In the genomic region with DNA sequence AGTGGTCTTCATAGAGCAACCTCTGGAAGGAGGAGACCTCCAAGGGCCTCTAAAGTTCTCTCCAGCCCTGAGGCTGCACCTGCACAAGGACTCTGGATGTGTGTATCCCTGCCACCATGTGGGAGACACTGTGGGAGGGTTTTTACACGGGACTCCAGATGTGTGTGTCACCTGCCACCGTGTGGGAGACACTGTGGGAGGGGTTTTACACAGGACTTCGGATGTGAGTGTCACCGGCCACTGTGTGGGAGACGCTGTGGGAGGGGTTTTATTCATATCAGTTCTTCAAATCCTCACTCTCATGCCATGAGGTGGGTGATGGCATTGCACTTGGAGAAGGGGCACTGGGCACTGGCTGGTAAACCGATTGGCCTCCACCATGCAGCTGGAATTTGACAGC, we compare ENCODE assay signal across 35 cellular contexts.
DNase-seq lines count a peak whose midpoint lies in the region; ATAC-seq, FAIRE-seq and TF ChIP-seq lines count a peak whose summit lies in the region.
"Had no signal": no experiment of that assay in that cellular context is flagged by ENCODE, and none has a peak within 500 bp of the region (broad histone marks: within the 10 kb centered on the region; RNA-seq: fewer than 3 reads in every experiment).

No MANE protein-coding gene starts in this region.

- no peak for FAIRE-seq in K562 (lab: Jason Lieb, UNC)
- FAIRE-seq: A204.1, D721Med had no signal

- TF ChIP-seq EP300 in K562 (IDR thresholded peaks at IDR 0.05; ENCODE audit: low read length) (no peak), esophagus muscularis mucosa (IDR thresholded peaks at IDR 0.05) (no peak)

- no TSS peak for BruUV-seq in K562 (replicated peaks; lab: Mats Ljungman, UMichigan)

- ATAC-seq in K562, result peak; percentile 56; the same call in 2 of the 3 replicates
- ATAC-seq: A549; CD8-positive, alpha-beta T cell had no signal

- POLR2A ChIA-PET in HEK293 (lab: Yijun Ruan, JAX), result no interaction called here
- POLR2A ChIA-PET in K562 (lab: Yijun Ruan, JAX), result no interaction called here

- no peaks in the 10 kb centered on the region for H3K9me3 ChIP-seq in HEK293 (ENCODE audit: control insufficient read depth, insufficient read depth, low read depth, low read length)
- H3K9me3 ChIP-seq in K562 (replicated peaks; ENCODE audit: control insufficient read depth, insufficient read depth, low read depth, low read length), result no peaks in the 10 kb centered on the region
- H3K9me3 ChIP-seq in esophagus muscularis mucosa, result peaks cover 0 to 4% (median 0%) of the 10 kb centered on the region in 4 donors
- H3K9me3 ChIP-seq: A549, BE2C, BLaER1, Caco-2 had no signal

- H3K4me1 ChIP-seq in HEK293 (ENCODE audit: control insufficient read depth, insufficient read depth, low read length), result no peaks in the 10 kb centered on the region
- no peaks in the 10 kb centered on the region; a peak in 1 of 5 replicates for H3K4me1 ChIP-seq in K562 (replicated peaks in 1 of 2; ENCODE audit: control insufficient read depth in 2 of 2, insufficient read depth in 2 of 2, low read length in 2 of 2)
- H3K4me1 ChIP-seq in esophagus muscularis mucosa, result no peaks in the 10 kb centered on the region
- H3K4me1 ChIP-seq: BE2C, BLaER1, Caco-2 had no signal

- no peaks in the 10 kb centered on the region for H3K9me1 ChIP-seq in K562 (ENCODE audit: control insufficient read depth, insufficient read depth, low read length)

- no peak overlapping the region for H3K27ac ChIP-seq in HEK293 (ENCODE audit: extremely low read depth, low read depth, low read length)
- no peak overlapping the region for H3K27ac ChIP-seq in K562 (ENCODE audit: extremely low read depth, low read depth, low read length)
- no peak overlapping the region for H3K27ac ChIP-seq in esophagus muscularis mucosa (replicated peaks in 1 of 4)
- H3K27ac ChIP-seq: 22Rv1; BLaER1; BLaER1 treated with 17β-estradiol and CSF1 and Interleukin-3, amounts not matched to agents 10 nM and 100 nM; C4-2B had no signal

- intact Hi-C loops in K562 (cut with micrococcal nuclease), result no loop called here
- intact Hi-C loops in esophagus muscularis mucosa (cut with DNase I), result no loop called here

- H3K4me2 ChIP-seq in K562 (ENCODE audit: insufficient read depth, low read length), result no peak overlapping the region
- H3K4me2 ChIP-seq: A549; BLaER1; BLaER1 treated with 17β-estradiol and CSF1 and Interleukin-3, amounts not matched to agents 10 nM and 100 nM had no signal

- in situ Hi-C loops in K562 (cut with MboI), result no loop called here

- no peak overlapping the region for H3K27ac Mint-ChIP-seq in nephron progenitor cell
- H3K27ac Mint-ChIP-seq: B cell; CD14-positive monocyte; CD4-positive, alpha-beta memory T cell; CD4-positive, alpha-beta T cell; CD4-positive, CD25-positive, alpha-beta regulatory T cell; CD8-positive, alpha-beta memory T cell; CD8-positive, alpha-beta T cell had no signal

- H3K79me2 ChIP-seq in K562 (ENCODE audit: control insufficient read depth, insufficient read depth, low read length), result no peaks in the 10 kb centered on the region

- CTCF ChIA-PET in HEK293 (lab: Yijun Ruan, JAX) (no interaction called here), K562 (lab: Yijun Ruan, JAX; ENCODE audit: low intra/inter-chr PET ratio) (no interaction called here)

- WGBS in K562 (ENCODE audit: insufficient coverage, low coverage, missing lambda C conversion rate), result 10% methylated on average over 6 of the region's 6 CpGs
- WGBS in esophagus muscularis mucosa, result 94% methylated on average over 6 of the region's 6 CpGs

- TF ChIP-seq CTCF in HEK293 (tag by site-specific recombination; IDR thresholded peaks at IDR 0.05) (no peak), K562 (IDR thresholded peaks at IDR 0.05 in 2 of 3, conservative IDR thresholded peaks at IDR 0.05 in 1 of 3; ENCODE audit: insufficient read depth in 2 of 3, low read depth in 1 of 3, low read length in 3 of 3) (peak in 1 of 3 experiments; percentile 24; a peak in 1 of 6 replicates), esophagus muscularis mucosa (IDR thresholded peaks at IDR 0.05) (no peak), nephron progenitor cell (IDR thresholded peaks at IDR 0.05) (no peak)

- H3K36me3 ChIP-seq in HEK293 (ENCODE audit: control insufficient read depth in 2 of 2, insufficient read depth in 1 of 2, low read length in 2 of 2), result no peaks in the 10 kb centered on the region
- no peaks in the 10 kb centered on the region for H3K36me3 ChIP-seq in K562 (ENCODE audit: control insufficient read depth, insufficient read depth, low read length)
- no peaks in the 10 kb centered on the region for H3K36me3 ChIP-seq in esophagus muscularis mucosa
- H3K36me3 ChIP-seq: BE2C; BLaER1; BLaER1 treated with 17β-estradiol and CSF1 and Interleukin-3, amounts not matched to agents 10 nM and 100 nM had no signal

- H3K4me3 Mint-ChIP-seq in nephron progenitor cell, result no peak overlapping the region
- H3K4me3 Mint-ChIP-seq: B cell; CD14-positive monocyte; CD4-positive, alpha-beta memory T cell; CD4-positive, alpha-beta T cell; CD4-positive, CD25-positive, alpha-beta regulatory T cell; CD8-positive, alpha-beta memory T cell; CD8-positive, alpha-beta T cell had no signal

- peaks cover 15% of the 10 kb centered on the region for H3K27me3 Mint-ChIP-seq in nephron progenitor cell (ENCODE audit: low read depth, poor library complexity)
- H3K27me3 Mint-ChIP-seq: B cell; CD4-positive, CD25-positive, alpha-beta regulatory T cell; CD8-positive, alpha-beta memory T cell had no signal

- H3K36me3 Mint-ChIP-seq in nephron progenitor cell (ENCODE audit: low read depth), result no peaks in the 10 kb centered on the region
- H3K36me3 Mint-ChIP-seq: CD14-positive monocyte; CD4-positive, alpha-beta memory T cell; CD4-positive, CD25-positive, alpha-beta regulatory T cell; CD8-positive, alpha-beta memory T cell; CD8-positive, alpha-beta T cell had no signal

- TF ChIP-seq POLR2A in K562 (conservative IDR thresholded peaks at IDR 0.05) (no peak), esophagus muscularis mucosa (IDR thresholded peaks at IDR 0.05; ENCODE audit: low read depth) (no peak)

- H3K4me3 ChIP-seq in HEK293 (ENCODE audit: low read depth, low read length) (no peak overlapping the region), K562 (no peak overlapping the region), esophagus muscularis mucosa (no peak overlapping the region)
- H3K4me3 ChIP-seq: A549; BLaER1; BLaER1 treated with 17β-estradiol and CSF1 and Interleukin-3, amounts not matched to agents 10 nM and 100 nM had no signal

- no peaks in the 10 kb centered on the region for H3K4me1 Mint-ChIP-seq in nephron progenitor cell
- H3K4me1 Mint-ChIP-seq: B cell; CD14-positive monocyte; CD4-positive, alpha-beta memory T cell; CD4-positive, CD25-positive, alpha-beta regulatory T cell; CD8-positive, alpha-beta memory T cell had no signal

- peak in 1 of 2 experiments; percentile 26; a peak in 1 of 4 replicates for TF ChIP-seq RAD21 in K562 (CRISPR knock-in tag; conservative IDR thresholded peaks at IDR 0.05 in 1 of 2, IDR thresholded peaks at IDR 0.05 in 1 of 2)

- H3K9me3 Mint-ChIP-seq in nephron progenitor cell, result peaks cover 4% of the 10 kb centered on the region
- H3K9me3 Mint-ChIP-seq: CD14-positive monocyte; CD4-positive, alpha-beta T cell; CD8-positive, alpha-beta T cell had no signal

- H3K27me3 ChIP-seq in K562 (ENCODE audit: control insufficient read depth in 2 of 2, insufficient read depth in 2 of 2, low read length in 2 of 2) (no peaks in the 10 kb centered on the region), esophagus muscularis mucosa (no peaks in the 10 kb centered on the region)
- H3K27me3 ChIP-seq: BE2C, BLaER1 had no signal

- no peak overlapping the region for H3K9ac ChIP-seq in K562 (ENCODE audit: insufficient read depth in 1 of 2, low read depth in 2 of 2, low read length in 2 of 2)
- H3K9ac ChIP-seq: BLaER1; BLaER1 treated with 17β-estradiol and CSF1 and Interleukin-3, amounts not matched to agents 10 nM and 100 nM had no signal

- H4K20me1 ChIP-seq in K562 (replicated peaks; ENCODE audit: control insufficient read depth, insufficient read depth, low read length), result no peaks in the 10 kb centered on the region
- H4K20me1 ChIP-seq: BLaER1; BLaER1 treated with 17β-estradiol and CSF1 and Interleukin-3, amounts not matched to agents 10 nM and 100 nM had no signal

- no peak overlapping the region for H2AFZ ChIP-seq in K562 (ENCODE audit: low read depth, low read length)

- no peak for DNase-seq in K562 (ENCODE audit: extremely low read depth in 1 of 4, low spot score in 3 of 4)
- DNase-seq in esophagus muscularis mucosa (ENCODE audit: extremely low spot score), result peak; percentile 45
- no peak for DNase-seq in nephron progenitor cell
- DNase-seq in effector CD4-positive, alpha-beta T cell, result no peak
- DNase-seq in NOMO-1 treated with DMSO at 0.1 percent for 48 hours (lab: John Stamatoyannopoulos, UW; ENCODE audit: unreplicated experiment), result no peak
- DNase-seq: 8988T; ACHN; AML-193; BE2C; C1 segment of cervical spinal cord; Caco-2; Calu3; CD4-positive, alpha-beta memory T cell; CD4-positive, alpha-beta T cell; CD4-positive, CD25-positive, alpha-beta regulatory T cell; CD8-positive, alpha-beta memory T cell; CD8-positive, alpha-beta T cell; COR-L47; DMS 273 treated with DMSO at 0.1 percent for 48 hours; DMS153; DMS53; DMS79; DMS79 treated with DMSO at 0.1 percent for 48 hours; DND-41; EL had no signal

TF ChIP-seq in HEK293, 187 proteins besides CTCF, POLR2A, EP300 and RAD21 (continues in another document):
- TF ChIP-seq, protein P1, sequence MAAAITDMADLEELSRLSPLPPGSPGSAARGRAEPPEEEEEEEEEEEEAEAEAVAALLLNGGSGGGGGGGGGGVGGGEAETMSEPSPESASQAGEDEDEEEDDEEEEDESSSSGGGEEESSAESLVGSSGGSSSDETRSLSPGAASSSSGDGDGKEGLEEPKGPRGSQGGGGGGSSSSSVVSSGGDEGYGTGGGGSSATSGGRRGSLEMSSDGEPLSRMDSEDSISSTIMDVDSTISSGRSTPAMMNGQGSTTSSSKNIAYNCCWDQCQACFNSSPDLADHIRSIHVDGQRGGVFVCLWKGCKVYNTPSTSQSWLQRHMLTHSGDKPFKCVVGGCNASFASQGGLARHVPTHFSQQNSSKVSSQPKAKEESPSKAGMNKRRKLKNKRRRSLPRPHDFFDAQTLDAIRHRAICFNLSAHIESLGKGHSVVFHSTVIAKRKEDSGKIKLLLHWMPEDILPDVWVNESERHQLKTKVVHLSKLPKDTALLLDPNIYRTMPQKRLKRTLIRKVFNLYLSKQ (tag by site-specific recombination; IDR thresholded peaks at IDR 0.05; ENCODE audit: borderline replicate concordance), result no peak

TF ChIP-seq in K562, 482 proteins besides CTCF, POLR2A, EP300 and RAD21:
- TF ChIP-seq ZSCAN29 (IDR thresholded peaks at IDR 0.05), result no peak
- TF ChIP-seq ESRRB (CRISPR knock-in tag; IDR thresholded peaks at IDR 0.05; ENCODE audit: borderline replicate concordance), result no peak
- TF ChIP-seq ZNF75A (CRISPR knock-in tag; IDR thresholded peaks at IDR 0.05), result peak; percentile 25; the same call in 1 of the 2 replicates
- no peak for TF ChIP-seq ZEB2 (IDR thresholded peaks at IDR 0.05)
- TF ChIP-seq BHLHE40 (IDR thresholded peaks at IDR 0.05; ENCODE audit: low read length), result peak; percentile 40; the same call in 1 of the 2 replicates
TF ChIP-seq in K562: peak in this region for 2.
